ENCODE assay signal across 1 cellular context in genomic region chr12:68807274-68807575, GRCh38.
A peak's percentile ranks its signal among the peaks of the same experiment; 100 is the strongest.
TF ChIP-seq lines count a peak whose summit lies in the region.

No MANE protein-coding gene starts in this region.

TF ChIP-seq in HepG2, 621 proteins besides CTCF, POLR2A, EP300 and RAD21:
- TF ChIP-seq, protein P1, sequence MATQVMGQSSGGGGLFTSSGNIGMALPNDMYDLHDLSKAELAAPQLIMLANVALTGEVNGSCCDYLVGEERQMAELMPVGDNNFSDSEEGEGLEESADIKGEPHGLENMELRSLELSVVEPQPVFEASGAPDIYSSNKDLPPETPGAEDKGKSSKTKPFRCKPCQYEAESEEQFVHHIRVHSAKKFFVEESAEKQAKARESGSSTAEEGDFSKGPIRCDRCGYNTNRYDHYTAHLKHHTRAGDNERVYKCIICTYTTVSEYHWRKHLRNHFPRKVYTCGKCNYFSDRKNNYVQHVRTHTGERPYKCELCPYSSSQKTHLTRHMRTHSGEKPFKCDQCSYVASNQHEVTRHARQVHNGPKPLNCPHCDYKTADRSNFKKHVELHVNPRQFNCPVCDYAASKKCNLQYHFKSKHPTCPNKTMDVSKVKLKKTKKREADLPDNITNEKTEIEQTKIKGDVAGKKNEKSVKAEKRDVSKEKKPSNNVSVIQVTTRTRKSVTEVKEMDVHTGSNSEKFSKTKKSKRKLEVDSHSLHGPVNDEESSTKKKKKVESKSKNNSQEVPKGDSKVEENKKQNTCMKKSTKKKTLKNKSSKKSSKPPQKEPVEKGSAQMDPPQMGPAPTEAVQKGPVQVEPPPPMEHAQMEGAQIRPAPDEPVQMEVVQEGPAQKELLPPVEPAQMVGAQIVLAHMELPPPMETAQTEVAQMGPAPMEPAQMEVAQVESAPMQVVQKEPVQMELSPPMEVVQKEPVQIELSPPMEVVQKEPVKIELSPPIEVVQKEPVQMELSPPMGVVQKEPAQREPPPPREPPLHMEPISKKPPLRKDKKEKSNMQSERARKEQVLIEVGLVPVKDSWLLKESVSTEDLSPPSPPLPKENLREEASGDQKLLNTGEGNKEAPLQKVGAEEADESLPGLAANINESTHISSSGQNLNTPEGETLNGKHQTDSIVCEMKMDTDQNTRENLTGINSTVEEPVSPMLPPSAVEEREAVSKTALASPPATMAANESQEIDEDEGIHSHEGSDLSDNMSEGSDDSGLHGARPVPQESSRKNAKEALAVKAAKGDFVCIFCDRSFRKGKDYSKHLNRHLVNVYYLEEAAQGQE (IDR thresholded peaks at IDR 0.05; ENCODE audit: borderline replicate concordance in 1 of 2, low read depth in 1 of 2, low read length in 2 of 2): 0 out of 4 replicates have a peak, but pooled peaks of 1 of the 2 experiments have one; percentile 22
- TF ChIP-seq ZMYM2 (CRISPR knock-in tag; IDR thresholded peaks at IDR 0.05) (peak; percentile 60; the same call in 1 of the 2 replicates), SSRP1 (CRISPR knock-in tag; IDR thresholded peaks at IDR 0.05) (peak; percentile 85; the same call in 1 of the 2 replicates), ZNF761 (CRISPR knock-in tag; conservative IDR thresholded peaks at IDR 0.05) (0 out of 2 replicates have a peak, but pooled peaks have one; percentile 7)
- TF ChIP-seq, protein P2, sequence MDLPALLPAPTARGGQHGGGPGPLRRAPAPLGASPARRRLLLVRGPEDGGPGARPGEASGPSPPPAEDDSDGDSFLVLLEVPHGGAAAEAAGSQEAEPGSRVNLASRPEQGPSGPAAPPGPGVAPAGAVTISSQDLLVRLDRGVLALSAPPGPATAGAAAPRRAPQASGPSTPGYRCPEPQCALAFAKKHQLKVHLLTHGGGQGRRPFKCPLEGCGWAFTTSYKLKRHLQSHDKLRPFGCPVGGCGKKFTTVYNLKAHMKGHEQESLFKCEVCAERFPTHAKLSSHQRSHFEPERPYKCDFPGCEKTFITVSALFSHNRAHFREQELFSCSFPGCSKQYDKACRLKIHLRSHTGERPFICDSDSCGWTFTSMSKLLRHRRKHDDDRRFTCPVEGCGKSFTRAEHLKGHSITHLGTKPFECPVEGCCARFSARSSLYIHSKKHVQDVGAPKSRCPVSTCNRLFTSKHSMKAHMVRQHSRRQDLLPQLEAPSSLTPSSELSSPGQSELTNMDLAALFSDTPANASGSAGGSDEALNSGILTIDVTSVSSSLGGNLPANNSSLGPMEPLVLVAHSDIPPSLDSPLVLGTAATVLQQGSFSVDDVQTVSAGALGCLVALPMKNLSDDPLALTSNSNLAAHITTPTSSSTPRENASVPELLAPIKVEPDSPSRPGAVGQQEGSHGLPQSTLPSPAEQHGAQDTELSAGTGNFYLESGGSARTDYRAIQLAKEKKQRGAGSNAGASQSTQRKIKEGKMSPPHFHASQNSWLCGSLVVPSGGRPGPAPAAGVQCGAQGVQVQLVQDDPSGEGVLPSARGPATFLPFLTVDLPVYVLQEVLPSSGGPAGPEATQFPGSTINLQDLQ (CRISPR knock-in tag; IDR thresholded peaks at IDR 0.05): peak; percentile 52; the same call in 1 of the 2 replicates
